Comparison of ENCODE assay signal across 12 cellular contexts in genomic region chr16:56888806-56889205, GRCh38. TPM values are rescaled to one million over a fixed set of nuclear protein-coding genes. Genes with fewer than 3 reads are reported as not detected.
DNase-seq lines count a peak whose midpoint lies in the region; ATAC-seq, FAIRE-seq and TF ChIP-seq lines count a peak whose summit lies in the region.
"Had no signal": no experiment of that assay in that cellular context is flagged by ENCODE, and none has a peak within 500 bp of the region (broad histone marks: within the 10 kb centered on the region; RNA-seq: fewer than 3 reads in every experiment).

No MANE protein-coding gene starts in this region.

- no peaks in the 10 kb centered on the region for H3K9me2 ChIP-seq in Karpas-422 (replicated peaks; ENCODE audit: insufficient read depth, low read length)

- no peaks in the 10 kb centered on the region for H3K36me3 ChIP-seq in Karpas-422 (ENCODE audit: insufficient read depth, low read length)
- no peaks in the 10 kb centered on the region for H3K36me3 ChIP-seq in lung (ENCODE audit: control insufficient read depth in 2 of 2, insufficient read depth in 2 of 2, low read length in 2 of 2)
- H3K36me3 ChIP-seq in esophagus squamous epithelium, result no peaks in the 10 kb centered on the region
- peaks cover 0 to 2% of the 10 kb centered on the region in 2 donors for H3K36me3 ChIP-seq in kidney (ENCODE audit: control insufficient read depth in 1 of 2, insufficient read depth in 2 of 2, low read length in 2 of 2)

- H3K27ac Mint-ChIP-seq in natural killer cell, result no peak overlapping the region
- H3K27ac Mint-ChIP-seq: activated CD4-positive, alpha-beta T cell treated with anti-CD3 and anti-CD28 coated beads, Interleukin-2, amount 10 ng/mL, durations not matched to agents 24 days and 14 days; immature natural killer cell had no signal

- H4K20me1 ChIP-seq in Karpas-422 (ENCODE audit: insufficient read depth, low read depth, low read length), result no peaks in the 10 kb centered on the region

- FAIRE-seq in GM18507 (lab: Jason Lieb, UNC) (peak; percentile 91), kidney (lab: Jason Lieb, UNC) (no peak)
- FAIRE-seq: HepG2 had no signal

- H3K27ac ChIP-seq in Karpas-422 (ENCODE audit: low read length), result no peak overlapping the region
- H3K27ac ChIP-seq in lung (ENCODE audit: low read depth in 1 of 2, low read length in 1 of 2), result no peak overlapping the region
- no peak overlapping the region for H3K27ac ChIP-seq in esophagus squamous epithelium
- no peak overlapping the region for H3K27ac ChIP-seq in kidney (ENCODE audit: low read depth in 2 of 2, low read length in 2 of 2)

- no peaks in the 10 kb centered on the region for H3K36me3 Mint-ChIP-seq in natural killer cell
- H3K36me3 Mint-ChIP-seq: immature natural killer cell had no signal

- H3K4me1 ChIP-seq in Karpas-422 (ENCODE audit: low read length), result peaks cover 7% of the 10 kb centered on the region
- H3K4me1 ChIP-seq in lung (ENCODE audit: control insufficient read depth in 2 of 2, insufficient read depth in 2 of 2, low read length in 2 of 2), result no peaks in the 10 kb centered on the region
- H3K4me1 ChIP-seq in esophagus squamous epithelium, result no peaks in the 10 kb centered on the region
- no peaks in the 10 kb centered on the region for H3K4me1 ChIP-seq in kidney (ENCODE audit: control insufficient read depth in 1 of 2, insufficient read depth in 1 of 2, low read depth in 1 of 2, low read length in 2 of 2)

- no peaks in the 10 kb centered on the region for H3K4me1 Mint-ChIP-seq in natural killer cell
- H3K4me1 Mint-ChIP-seq: activated CD4-positive, alpha-beta T cell treated with anti-CD3 and anti-CD28 coated beads, Interleukin-2, amount 10 ng/mL, durations not matched to agents 24 days and 14 days; immature natural killer cell had no signal

- H3K4me2 ChIP-seq in Karpas-422 (ENCODE audit: low read depth, low read length, poor library complexity, severe bottlenecking), result peak overlapping the region; percentile 50

- DNase-seq in GM18507 (ENCODE audit: extremely low spot score, insufficient read length, low read depth) (peak; percentile 65), Karpas-422 (peak; percentile 88), lung (ENCODE audit: low spot score) (no peak), natural killer cell (no peak), esophagus squamous epithelium (lab: John Stamatoyannopoulos, UW) (no peak), kidney (no peak)
- no peak for DNase-seq in effector CD4-positive, alpha-beta T cell
- DNase-seq: activated CD4-positive, alpha-beta T cell treated with anti-CD3 and anti-CD28 coated beads, Interleukin-2, amount 10 ng/mL, durations not matched to agents 24 days and 14 days; activated gamma-delta T cell treated with Interleukin-2 at 50 U/mL for 16 hours; immature natural killer cell had no signal

- no peaks in the 10 kb centered on the region for H3K9me3 Mint-ChIP-seq in natural killer cell
- H3K9me3 Mint-ChIP-seq: activated CD4-positive, alpha-beta T cell treated with anti-CD3 and anti-CD28 coated beads, Interleukin-2, amount 10 ng/mL, durations not matched to agents 24 days and 14 days; immature natural killer cell had no signal

- no peaks in the 10 kb centered on the region for H3K27me3 Mint-ChIP-seq in natural killer cell (ENCODE audit: low read depth in 2 of 2)
- H3K27me3 Mint-ChIP-seq: activated CD4-positive, alpha-beta T cell treated with anti-CD3 and anti-CD28 coated beads, Interleukin-2, amount 10 ng/mL, durations not matched to agents 24 days and 14 days had no signal

- H3K27me3 ChIP-seq in Karpas-422 (ENCODE audit: low read length) (no peaks in the 10 kb centered on the region), lung (ENCODE audit: control insufficient read depth, insufficient read depth) (no peaks in the 10 kb centered on the region), esophagus squamous epithelium (peaks cover 0 to 4% (median 0%) of the 10 kb centered on the region in 4 donors)

- WGBS in lung, 2 donors, result 88 to 89% methylated on average over 7 of the region's 7 CpGs
- 50 to 90% methylated on average over 1 to 6 of the region's 7 CpGs for WGBS in esophagus squamous epithelium, 2 donors

- H3K9me3 ChIP-seq in Karpas-422 (ENCODE audit: low read length) (no peaks in the 10 kb centered on the region), lung (ENCODE audit: control insufficient read depth in 2 of 2, insufficient read depth in 1 of 2, low read length in 1 of 2) (no peaks in the 10 kb centered on the region), esophagus squamous epithelium (no peaks in the 10 kb centered on the region), kidney (ENCODE audit: control insufficient read depth in 1 of 2, low read length in 2 of 2) (no peaks in the 10 kb centered on the region)

- H3K9ac ChIP-seq in Karpas-422 (ENCODE audit: low read length) (no peak overlapping the region), kidney (ENCODE audit: low read length in 2 of 2) (no peak overlapping the region)

- TF ChIP-seq POLR2A in esophagus squamous epithelium (IDR thresholded peaks at IDR 0.05), result no peak

- intact Hi-C loops in natural killer cell (cut with micrococcal nuclease) (no loop called here), esophagus squamous epithelium (cut with DNase I) (no loop called here), kidney (cut with DNase I) (no loop called here)

- peak; percentile 89 for ATAC-seq in GM21619 (IDR thresholded peaks at IDR 0.05; ENCODE audit: unreplicated experiment)
- ATAC-seq in lung (ENCODE audit: insufficient read depth, low FRiP score), result no peak
- no peak for ATAC-seq in natural killer cell
- ATAC-seq: HepG2 had no signal

- TF ChIP-seq CTCF in lung (IDR thresholded peaks at IDR 0.05; ENCODE audit: control extremely low read depth, extremely low read depth) (no peak), natural killer cell (IDR thresholded peaks at IDR 0.05) (no peak), esophagus squamous epithelium (IDR thresholded peaks at IDR 0.05) (no peak), kidney (IDR thresholded peaks at IDR 0.05; ENCODE audit: borderline replicate concordance, extremely low read depth, insufficient read depth) (no peak)

- H3K4me3 Mint-ChIP-seq in natural killer cell, result no peak overlapping the region
- H3K4me3 Mint-ChIP-seq: activated CD4-positive, alpha-beta T cell treated with anti-CD3 and anti-CD28 coated beads, Interleukin-2, amount 10 ng/mL, durations not matched to agents 24 days and 14 days; immature natural killer cell had no signal

- H3K4me3 ChIP-seq in Karpas-422 (ENCODE audit: low read length) (no peak overlapping the region), lung (peak overlapping the region; percentile 5), esophagus squamous epithelium (no peak overlapping the region), kidney (ENCODE audit: low read length in 2 of 2) (no peak overlapping the region)

- no peaks in the 10 kb centered on the region for H3K79me2 ChIP-seq in Karpas-422 (ENCODE audit: low read length)

- no peak overlapping the region for H2AFZ ChIP-seq in Karpas-422 (ENCODE audit: low read length)

RNA-seq across cellular contexts. Expression of gene SLC12A3, which starts 23.8 kb away (rescaled TPM):
- total RNA-seq in Karpas-422 (2014; rRNA removed; shearing (Covaris generic); ENCODE audit: low replicate concordance), result 0.14 TPM in 1 of 2 replicates, not detected in the other
- total RNA-seq in lung (not detected), natural killer cell (not detected), esophagus squamous epithelium (not detected), kidney (5.4 TPM)
- polyA plus RNA-seq in lung (under 1 TPM; 0.04 to 0.07 TPM), kidney (ENCODE audit: insufficient read depth, low read depth, low replicate concordance) (277 TPM)
- total RNA-seq: activated CD4-positive, alpha-beta T cell treated with anti-CD3 and anti-CD28 coated beads, Interleukin-2, amount 10 ng/mL, durations not matched to agents 24 days and 14 days; HepG2 had no signal

RNA-seq across cellular contexts. Expression of gene HERPUD1, which starts 43.1 kb away (rescaled TPM):
- total RNA-seq in Karpas-422 (2014; rRNA removed; shearing (Covaris generic); ENCODE audit: low replicate concordance), result 98.1 and 112 TPM in 2 replicates
- total RNA-seq in lung, result 100 to 1,000 TPM; 159 to 219 TPM
- polyA plus RNA-seq in lung, result 100 to 1,000 TPM in 1 of 2 donors, 10 to 100 TPM in 1; 70.5 to 128 TPM
- 100 to 1,000 TPM; 181 to 266 (median 243) TPM for total RNA-seq in natural killer cell
- 10 to 100 TPM; 40.6 to 81.3 (median 43.9) TPM for total RNA-seq in esophagus squamous epithelium
- total RNA-seq in kidney, result 209 TPM
- polyA plus RNA-seq in kidney (ENCODE audit: insufficient read depth, low read depth, low replicate concordance), result 234 TPM

Comparison
In these comparisons a context has a peak if more than half of its experiments do, and no peak if none do; other contexts are left out.
1. DNase-seq: peak in GM18507 (single experiment) and Karpas-422 (single experiment); none in lung (single experiment), effector CD4-positive, alpha-beta T cell (single experiment), natural killer cell (single experiment), esophagus squamous epithelium (single experiment) and kidney (single experiment).